In the genomic region with DNA sequence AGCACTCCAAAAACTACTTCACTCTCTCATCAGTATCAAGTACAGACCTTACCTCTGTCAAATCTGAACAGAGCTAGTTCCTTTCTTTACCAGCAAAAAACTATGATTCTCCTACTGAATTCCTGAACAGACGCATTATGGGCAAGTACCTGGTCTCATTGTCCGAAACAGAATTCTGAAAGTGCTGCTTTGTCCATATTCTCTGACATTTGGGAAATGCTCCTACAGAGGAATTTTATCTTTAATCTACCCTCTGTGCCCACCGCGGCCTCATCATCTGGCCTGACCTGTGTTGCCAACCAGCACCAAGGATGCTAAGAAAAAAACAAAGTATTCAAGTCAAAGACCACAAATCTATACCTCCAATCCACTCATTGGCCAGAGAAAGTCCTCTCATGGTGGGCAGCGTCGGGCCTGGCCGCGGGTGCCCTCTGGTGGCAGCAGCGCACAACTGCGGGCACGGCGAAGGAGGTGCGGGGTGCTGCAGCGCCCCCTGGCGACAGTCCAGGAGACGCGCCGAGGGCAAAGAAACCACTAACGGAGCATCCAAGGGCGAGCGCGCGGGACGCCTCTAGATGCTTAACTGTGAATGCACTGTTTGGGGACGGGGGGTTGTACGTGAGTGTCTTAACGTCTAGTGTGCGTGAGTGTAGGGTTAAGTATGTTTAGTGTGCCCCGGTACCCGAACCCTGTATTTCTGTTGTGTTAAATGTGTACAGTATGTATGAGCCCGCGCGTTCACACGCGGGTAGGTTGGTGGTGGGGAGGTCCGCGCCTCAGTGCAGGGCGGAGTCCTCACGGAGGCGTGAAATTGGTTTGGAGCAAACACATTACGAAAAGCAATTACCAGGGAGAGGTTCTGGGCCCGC, we compare ENCODE assay signal across 1 cellular context.
TF ChIP-seq lines count a peak whose summit lies in the region.

No MANE protein-coding gene starts in this region.

TF ChIP-seq in K562, 482 proteins besides CTCF, POLR2A, EP300 and RAD21 (continued from another document and continues in another):
- TF ChIP-seq, protein P1, sequence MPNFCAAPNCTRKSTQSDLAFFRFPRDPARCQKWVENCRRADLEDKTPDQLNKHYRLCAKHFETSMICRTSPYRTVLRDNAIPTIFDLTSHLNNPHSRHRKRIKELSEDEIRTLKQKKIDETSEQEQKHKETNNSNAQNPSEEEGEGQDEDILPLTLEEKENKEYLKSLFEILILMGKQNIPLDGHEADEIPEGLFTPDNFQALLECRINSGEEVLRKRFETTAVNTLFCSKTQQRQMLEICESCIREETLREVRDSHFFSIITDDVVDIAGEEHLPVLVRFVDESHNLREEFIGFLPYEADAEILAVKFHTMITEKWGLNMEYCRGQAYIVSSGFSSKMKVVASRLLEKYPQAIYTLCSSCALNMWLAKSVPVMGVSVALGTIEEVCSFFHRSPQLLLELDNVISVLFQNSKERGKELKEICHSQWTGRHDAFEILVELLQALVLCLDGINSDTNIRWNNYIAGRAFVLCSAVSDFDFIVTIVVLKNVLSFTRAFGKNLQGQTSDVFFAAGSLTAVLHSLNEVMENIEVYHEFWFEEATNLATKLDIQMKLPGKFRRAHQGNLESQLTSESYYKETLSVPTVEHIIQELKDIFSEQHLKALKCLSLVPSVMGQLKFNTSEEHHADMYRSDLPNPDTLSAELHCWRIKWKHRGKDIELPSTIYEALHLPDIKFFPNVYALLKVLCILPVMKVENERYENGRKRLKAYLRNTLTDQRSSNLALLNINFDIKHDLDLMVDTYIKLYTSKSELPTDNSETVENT (CRISPR knock-in tag; IDR thresholded peaks at IDR 0.05), result 0 out of 2 replicates have a peak, but pooled peaks have one; percentile 20
- TF ChIP-seq HIVEP1 (CRISPR knock-in tag; IDR thresholded peaks at IDR 0.05) (no peak), EGR1 (conservative IDR thresholded peaks at IDR 0.05) (no peak), KAT2B (IDR thresholded peaks at IDR 0.05; ENCODE audit: low read depth, low read length) (no peak), RBFOX2 (IDR thresholded peaks at IDR 0.05; ENCODE audit: low read depth, low read length) (peak; percentile 49), MXI1 (IDR thresholded peaks at IDR 0.05; ENCODE audit: low read depth, low read length) (no peak), U2AF1 (optimal IDR thresholded peaks at IDR 0.05; ENCODE audit: low read depth, low read length) (no peak), ZNF707 (CRISPR knock-in tag; conservative IDR thresholded peaks at IDR 0.05) (no peak), ZNF551 (CRISPR knock-in tag; IDR thresholded peaks at IDR 0.05) (no peak), KLF13 (tag; IDR thresholded peaks at IDR 0.05; ENCODE audit: borderline replicate concordance, low read depth) (peak; percentile 65; the same call in 1 of the 2 replicates), ZNF830 (CRISPR knock-in tag; IDR thresholded peaks at IDR 0.05) (no peak), RBM39 (optimal IDR thresholded peaks at IDR 0.05; ENCODE audit: low read depth, low read length) (no peak), E2F3 (CRISPR knock-in tag; IDR thresholded peaks at IDR 0.05) (0 out of 2 replicates have a peak, but pooled peaks have one; percentile 8), DNMT1 (IDR thresholded peaks at IDR 0.05) (no peak), JUN (IDR thresholded peaks at IDR 0.05; ENCODE audit: borderline replicate concordance, low read depth, low read length) (peak; percentile 73; the same call in 1 of the 2 replicates), JUN (CRISPR knock-in tag; IDR thresholded peaks at IDR 0.05; ENCODE audit: borderline replicate concordance) (no peak), HSF4 (CRISPR knock-in tag; IDR thresholded peaks at IDR 0.05; ENCODE audit: borderline replicate concordance) (no peak), COPS2 (conservative IDR thresholded peaks at IDR 0.05) (no peak)
- TF ChIP-seq, protein P2, sequence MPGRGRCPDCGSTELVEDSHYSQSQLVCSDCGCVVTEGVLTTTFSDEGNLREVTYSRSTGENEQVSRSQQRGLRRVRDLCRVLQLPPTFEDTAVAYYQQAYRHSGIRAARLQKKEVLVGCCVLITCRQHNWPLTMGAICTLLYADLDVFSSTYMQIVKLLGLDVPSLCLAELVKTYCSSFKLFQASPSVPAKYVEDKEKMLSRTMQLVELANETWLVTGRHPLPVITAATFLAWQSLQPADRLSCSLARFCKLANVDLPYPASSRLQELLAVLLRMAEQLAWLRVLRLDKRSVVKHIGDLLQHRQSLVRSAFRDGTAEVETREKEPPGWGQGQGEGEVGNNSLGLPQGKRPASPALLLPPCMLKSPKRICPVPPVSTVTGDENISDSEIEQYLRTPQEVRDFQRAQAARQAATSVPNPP (IDR thresholded peaks at IDR 0.05; ENCODE audit: borderline replicate concordance, insufficient read depth, insufficient read length), result no peak
- TF ChIP-seq, protein P3, sequence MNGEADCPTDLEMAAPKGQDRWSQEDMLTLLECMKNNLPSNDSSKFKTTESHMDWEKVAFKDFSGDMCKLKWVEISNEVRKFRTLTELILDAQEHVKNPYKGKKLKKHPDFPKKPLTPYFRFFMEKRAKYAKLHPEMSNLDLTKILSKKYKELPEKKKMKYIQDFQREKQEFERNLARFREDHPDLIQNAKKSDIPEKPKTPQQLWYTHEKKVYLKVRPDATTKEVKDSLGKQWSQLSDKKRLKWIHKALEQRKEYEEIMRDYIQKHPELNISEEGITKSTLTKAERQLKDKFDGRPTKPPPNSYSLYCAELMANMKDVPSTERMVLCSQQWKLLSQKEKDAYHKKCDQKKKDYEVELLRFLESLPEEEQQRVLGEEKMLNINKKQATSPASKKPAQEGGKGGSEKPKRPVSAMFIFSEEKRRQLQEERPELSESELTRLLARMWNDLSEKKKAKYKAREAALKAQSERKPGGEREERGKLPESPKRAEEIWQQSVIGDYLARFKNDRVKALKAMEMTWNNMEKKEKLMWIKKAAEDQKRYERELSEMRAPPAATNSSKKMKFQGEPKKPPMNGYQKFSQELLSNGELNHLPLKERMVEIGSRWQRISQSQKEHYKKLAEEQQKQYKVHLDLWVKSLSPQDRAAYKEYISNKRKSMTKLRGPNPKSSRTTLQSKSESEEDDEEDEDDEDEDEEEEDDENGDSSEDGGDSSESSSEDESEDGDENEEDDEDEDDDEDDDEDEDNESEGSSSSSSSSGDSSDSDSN (IDR thresholded peaks at IDR 0.05; ENCODE audit: borderline replicate concordance in 1 of 2, low read depth in 2 of 2, low read length in 2 of 2), result 0 out of 4 replicates have a peak, but pooled peaks of 1 of the 2 experiments have one; percentile 29
- TF ChIP-seq, protein P4, sequence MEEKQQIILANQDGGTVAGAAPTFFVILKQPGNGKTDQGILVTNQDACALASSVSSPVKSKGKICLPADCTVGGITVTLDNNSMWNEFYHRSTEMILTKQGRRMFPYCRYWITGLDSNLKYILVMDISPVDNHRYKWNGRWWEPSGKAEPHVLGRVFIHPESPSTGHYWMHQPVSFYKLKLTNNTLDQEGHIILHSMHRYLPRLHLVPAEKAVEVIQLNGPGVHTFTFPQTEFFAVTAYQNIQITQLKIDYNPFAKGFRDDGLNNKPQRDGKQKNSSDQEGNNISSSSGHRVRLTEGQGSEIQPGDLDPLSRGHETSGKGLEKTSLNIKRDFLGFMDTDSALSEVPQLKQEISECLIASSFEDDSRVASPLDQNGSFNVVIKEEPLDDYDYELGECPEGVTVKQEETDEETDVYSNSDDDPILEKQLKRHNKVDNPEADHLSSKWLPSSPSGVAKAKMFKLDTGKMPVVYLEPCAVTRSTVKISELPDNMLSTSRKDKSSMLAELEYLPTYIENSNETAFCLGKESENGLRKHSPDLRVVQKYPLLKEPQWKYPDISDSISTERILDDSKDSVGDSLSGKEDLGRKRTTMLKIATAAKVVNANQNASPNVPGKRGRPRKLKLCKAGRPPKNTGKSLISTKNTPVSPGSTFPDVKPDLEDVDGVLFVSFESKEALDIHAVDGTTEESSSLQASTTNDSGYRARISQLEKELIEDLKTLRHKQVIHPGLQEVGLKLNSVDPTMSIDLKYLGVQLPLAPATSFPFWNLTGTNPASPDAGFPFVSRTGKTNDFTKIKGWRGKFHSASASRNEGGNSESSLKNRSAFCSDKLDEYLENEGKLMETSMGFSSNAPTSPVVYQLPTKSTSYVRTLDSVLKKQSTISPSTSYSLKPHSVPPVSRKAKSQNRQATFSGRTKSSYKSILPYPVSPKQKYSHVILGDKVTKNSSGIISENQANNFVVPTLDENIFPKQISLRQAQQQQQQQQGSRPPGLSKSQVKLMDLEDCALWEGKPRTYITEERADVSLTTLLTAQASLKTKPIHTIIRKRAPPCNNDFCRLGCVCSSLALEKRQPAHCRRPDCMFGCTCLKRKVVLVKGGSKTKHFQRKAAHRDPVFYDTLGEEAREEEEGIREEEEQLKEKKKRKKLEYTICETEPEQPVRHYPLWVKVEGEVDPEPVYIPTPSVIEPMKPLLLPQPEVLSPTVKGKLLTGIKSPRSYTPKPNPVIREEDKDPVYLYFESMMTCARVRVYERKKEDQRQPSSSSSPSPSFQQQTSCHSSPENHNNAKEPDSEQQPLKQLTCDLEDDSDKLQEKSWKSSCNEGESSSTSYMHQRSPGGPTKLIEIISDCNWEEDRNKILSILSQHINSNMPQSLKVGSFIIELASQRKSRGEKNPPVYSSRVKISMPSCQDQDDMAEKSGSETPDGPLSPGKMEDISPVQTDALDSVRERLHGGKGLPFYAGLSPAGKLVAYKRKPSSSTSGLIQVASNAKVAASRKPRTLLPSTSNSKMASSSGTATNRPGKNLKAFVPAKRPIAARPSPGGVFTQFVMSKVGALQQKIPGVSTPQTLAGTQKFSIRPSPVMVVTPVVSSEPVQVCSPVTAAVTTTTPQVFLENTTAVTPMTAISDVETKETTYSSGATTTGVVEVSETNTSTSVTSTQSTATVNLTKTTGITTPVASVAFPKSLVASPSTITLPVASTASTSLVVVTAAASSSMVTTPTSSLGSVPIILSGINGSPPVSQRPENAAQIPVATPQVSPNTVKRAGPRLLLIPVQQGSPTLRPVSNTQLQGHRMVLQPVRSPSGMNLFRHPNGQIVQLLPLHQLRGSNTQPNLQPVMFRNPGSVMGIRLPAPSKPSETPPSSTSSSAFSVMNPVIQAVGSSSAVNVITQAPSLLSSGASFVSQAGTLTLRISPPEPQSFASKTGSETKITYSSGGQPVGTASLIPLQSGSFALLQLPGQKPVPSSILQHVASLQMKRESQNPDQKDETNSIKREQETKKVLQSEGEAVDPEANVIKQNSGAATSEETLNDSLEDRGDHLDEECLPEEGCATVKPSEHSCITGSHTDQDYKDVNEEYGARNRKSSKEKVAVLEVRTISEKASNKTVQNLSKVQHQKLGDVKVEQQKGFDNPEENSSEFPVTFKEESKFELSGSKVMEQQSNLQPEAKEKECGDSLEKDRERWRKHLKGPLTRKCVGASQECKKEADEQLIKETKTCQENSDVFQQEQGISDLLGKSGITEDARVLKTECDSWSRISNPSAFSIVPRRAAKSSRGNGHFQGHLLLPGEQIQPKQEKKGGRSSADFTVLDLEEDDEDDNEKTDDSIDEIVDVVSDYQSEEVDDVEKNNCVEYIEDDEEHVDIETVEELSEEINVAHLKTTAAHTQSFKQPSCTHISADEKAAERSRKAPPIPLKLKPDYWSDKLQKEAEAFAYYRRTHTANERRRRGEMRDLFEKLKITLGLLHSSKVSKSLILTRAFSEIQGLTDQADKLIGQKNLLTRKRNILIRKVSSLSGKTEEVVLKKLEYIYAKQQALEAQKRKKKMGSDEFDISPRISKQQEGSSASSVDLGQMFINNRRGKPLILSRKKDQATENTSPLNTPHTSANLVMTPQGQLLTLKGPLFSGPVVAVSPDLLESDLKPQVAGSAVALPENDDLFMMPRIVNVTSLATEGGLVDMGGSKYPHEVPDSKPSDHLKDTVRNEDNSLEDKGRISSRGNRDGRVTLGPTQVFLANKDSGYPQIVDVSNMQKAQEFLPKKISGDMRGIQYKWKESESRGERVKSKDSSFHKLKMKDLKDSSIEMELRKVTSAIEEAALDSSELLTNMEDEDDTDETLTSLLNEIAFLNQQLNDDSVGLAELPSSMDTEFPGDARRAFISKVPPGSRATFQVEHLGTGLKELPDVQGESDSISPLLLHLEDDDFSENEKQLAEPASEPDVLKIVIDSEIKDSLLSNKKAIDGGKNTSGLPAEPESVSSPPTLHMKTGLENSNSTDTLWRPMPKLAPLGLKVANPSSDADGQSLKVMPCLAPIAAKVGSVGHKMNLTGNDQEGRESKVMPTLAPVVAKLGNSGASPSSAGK (IDR thresholded peaks at IDR 0.05), result no peak
- TF ChIP-seq, protein P5, sequence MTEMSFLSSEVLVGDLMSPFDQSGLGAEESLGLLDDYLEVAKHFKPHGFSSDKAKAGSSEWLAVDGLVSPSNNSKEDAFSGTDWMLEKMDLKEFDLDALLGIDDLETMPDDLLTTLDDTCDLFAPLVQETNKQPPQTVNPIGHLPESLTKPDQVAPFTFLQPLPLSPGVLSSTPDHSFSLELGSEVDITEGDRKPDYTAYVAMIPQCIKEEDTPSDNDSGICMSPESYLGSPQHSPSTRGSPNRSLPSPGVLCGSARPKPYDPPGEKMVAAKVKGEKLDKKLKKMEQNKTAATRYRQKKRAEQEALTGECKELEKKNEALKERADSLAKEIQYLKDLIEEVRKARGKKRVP (CRISPR knock-in tag; IDR thresholded peaks at IDR 0.05), result 0 out of 2 replicates have a peak, but pooled peaks have one; percentile 28
- TF ChIP-seq, protein P6, sequence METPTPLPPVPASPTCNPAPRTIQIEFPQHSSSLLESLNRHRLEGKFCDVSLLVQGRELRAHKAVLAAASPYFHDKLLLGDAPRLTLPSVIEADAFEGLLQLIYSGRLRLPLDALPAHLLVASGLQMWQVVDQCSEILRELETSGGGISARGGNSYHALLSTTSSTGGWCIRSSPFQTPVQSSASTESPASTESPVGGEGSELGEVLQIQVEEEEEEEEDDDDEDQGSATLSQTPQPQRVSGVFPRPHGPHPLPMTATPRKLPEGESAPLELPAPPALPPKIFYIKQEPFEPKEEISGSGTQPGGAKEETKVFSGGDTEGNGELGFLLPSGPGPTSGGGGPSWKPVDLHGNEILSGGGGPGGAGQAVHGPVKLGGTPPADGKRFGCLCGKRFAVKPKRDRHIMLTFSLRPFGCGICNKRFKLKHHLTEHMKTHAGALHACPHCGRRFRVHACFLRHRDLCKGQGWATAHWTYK (CRISPR knock-in tag; IDR thresholded peaks at IDR 0.05), result no peak
- TF ChIP-seq, protein P7, sequence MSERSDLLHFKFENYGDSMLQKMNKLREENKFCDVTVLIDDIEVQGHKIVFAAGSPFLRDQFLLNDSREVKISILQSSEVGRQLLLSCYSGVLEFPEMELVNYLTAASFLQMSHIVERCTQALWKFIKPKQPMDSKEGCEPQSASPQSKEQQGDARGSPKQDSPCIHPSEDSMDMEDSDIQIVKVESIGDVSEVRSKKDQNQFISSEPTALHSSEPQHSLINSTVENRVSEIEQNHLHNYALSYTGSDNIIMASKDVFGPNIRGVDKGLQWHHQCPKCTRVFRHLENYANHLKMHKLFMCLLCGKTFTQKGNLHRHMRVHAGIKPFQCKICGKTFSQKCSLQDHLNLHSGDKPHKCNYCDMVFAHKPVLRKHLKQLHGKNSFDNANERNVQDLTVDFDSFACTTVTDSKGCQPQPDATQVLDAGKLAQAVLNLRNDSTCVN (CRISPR knock-in tag; IDR thresholded peaks at IDR 0.05), result no peak
- TF ChIP-seq, protein P8, sequence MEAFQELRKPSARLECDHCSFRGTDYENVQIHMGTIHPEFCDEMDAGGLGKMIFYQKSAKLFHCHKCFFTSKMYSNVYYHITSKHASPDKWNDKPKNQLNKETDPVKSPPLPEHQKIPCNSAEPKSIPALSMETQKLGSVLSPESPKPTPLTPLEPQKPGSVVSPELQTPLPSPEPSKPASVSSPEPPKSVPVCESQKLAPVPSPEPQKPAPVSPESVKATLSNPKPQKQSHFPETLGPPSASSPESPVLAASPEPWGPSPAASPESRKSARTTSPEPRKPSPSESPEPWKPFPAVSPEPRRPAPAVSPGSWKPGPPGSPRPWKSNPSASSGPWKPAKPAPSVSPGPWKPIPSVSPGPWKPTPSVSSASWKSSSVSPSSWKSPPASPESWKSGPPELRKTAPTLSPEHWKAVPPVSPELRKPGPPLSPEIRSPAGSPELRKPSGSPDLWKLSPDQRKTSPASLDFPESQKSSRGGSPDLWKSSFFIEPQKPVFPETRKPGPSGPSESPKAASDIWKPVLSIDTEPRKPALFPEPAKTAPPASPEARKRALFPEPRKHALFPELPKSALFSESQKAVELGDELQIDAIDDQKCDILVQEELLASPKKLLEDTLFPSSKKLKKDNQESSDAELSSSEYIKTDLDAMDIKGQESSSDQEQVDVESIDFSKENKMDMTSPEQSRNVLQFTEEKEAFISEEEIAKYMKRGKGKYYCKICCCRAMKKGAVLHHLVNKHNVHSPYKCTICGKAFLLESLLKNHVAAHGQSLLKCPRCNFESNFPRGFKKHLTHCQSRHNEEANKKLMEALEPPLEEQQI (IDR thresholded peaks at IDR 0.05), result no peak
